In genomic region chr21:45980697-45981096, GRCh38 we compare ENCODE assay signal across 1 cellular context.
TF ChIP-seq lines count a peak whose summit lies in the region.

No MANE protein-coding gene starts in this region.

TF ChIP-seq in IMR-90, 13 proteins besides CTCF, POLR2A, EP300 and RAD21:
- TF ChIP-seq ELK1 (IDR thresholded peaks at IDR 0.05; ENCODE audit: borderline replicate concordance, low read depth, low read length) (no peak), SMC3 (IDR thresholded peaks at IDR 0.05; ENCODE audit: low read depth, low read length) (no peak), MAZ (IDR thresholded peaks at IDR 0.05; ENCODE audit: borderline replicate concordance, low read depth, low read length) (no peak), BHLHE40 (IDR thresholded peaks at IDR 0.05; ENCODE audit: low read depth, low read length) (no peak), RFX5 (IDR thresholded peaks at IDR 0.05; ENCODE audit: low read depth, low read length) (no peak), MXI1 (IDR thresholded peaks at IDR 0.05; ENCODE audit: borderline replicate concordance, low read depth, low read length) (no peak), USF2 (IDR thresholded peaks at IDR 0.05; ENCODE audit: low read depth, low read length) (no peak), NFE2L2 (IDR thresholded peaks at IDR 0.05; ENCODE audit: low read depth, low read length) (no peak), CHD1 (IDR thresholded peaks at IDR 0.05; ENCODE audit: low read depth, low read length) (no peak), FOS (IDR thresholded peaks at IDR 0.05; ENCODE audit: low read depth, low read length) (no peak), MAFK (IDR thresholded peaks at IDR 0.05; ENCODE audit: low read depth, low read length) (no peak), RCOR1 (IDR thresholded peaks at IDR 0.05; ENCODE audit: insufficient replicate concordance, low read length) (no peak), CEBPB (IDR thresholded peaks at IDR 0.05; ENCODE audit: low read depth, low read length) (no peak)
